In the genomic region with DNA sequence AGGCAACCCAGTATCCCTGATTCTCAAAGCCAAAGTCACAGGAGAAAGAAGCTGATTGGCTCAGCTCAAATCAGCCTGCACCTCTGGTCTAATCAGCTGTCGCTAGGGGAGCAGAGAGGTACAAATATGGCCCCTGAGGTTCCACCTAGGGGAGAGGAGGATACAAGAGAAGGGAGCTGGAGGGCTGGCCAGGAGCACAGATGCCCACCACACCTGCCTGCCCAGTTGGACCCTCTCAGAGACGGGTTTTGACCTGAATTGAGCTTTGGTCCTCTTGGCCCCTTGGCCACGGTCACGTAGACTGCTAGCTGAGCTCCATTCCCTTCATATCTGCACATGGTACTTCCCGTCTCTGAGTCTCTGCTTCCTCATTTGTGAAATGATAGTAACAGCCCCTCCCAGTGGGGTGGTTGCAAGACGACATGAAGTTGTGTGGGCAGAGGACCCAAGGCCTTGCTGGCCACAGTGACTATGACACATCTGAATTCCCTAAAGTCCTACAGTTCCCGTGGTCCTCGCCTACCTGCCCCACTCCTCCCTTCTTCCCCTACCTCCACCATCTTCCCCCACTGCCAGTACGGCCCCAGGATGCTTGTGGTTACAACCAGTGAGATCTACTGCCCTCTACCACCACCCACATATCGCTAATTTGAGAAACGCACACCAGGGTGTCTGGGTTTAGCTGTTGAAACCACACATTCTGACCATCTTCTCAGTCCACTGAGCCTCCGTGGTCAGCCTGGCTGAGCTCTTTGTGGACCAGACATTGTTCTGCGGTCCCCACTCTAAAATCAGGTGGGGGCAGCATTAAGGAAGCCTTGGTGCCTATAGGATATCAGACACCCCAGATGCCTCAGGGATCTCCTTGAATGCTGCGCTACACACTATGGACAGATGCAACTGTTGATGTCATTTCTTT, we compare ENCODE assay signal across 9 cellular contexts.
A peak's percentile ranks its signal among the peaks of the same experiment; 100 is the strongest.
DNase-seq lines count a peak whose midpoint lies in the region; ATAC-seq and TF ChIP-seq lines count a peak whose summit lies in the region.
"Had no signal": no experiment of that assay in that cellular context is flagged by ENCODE, and none has a peak within 500 bp of the region (broad histone marks: within the 10 kb centered on the region; RNA-seq: fewer than 3 reads in every experiment).

No MANE protein-coding gene starts in this region.

- no peaks in the 10 kb centered on the region for H3K27me3 ChIP-seq in Karpas-422 (ENCODE audit: low read length)
- no peaks in the 10 kb centered on the region for H3K27me3 ChIP-seq in heart right ventricle
- H3K27me3 ChIP-seq in H7 (ENCODE audit: control insufficient read depth, insufficient read depth, low read length) = no peaks in the 10 kb centered on the region

- 82 to 85% methylated on average over 14 of the region's 14 CpGs for WGBS in heart right ventricle, 2 donors

- peak overlapping the region; percentile 70 for H3K4me2 ChIP-seq in Karpas-422 (ENCODE audit: low read depth, low read length, poor library complexity, severe bottlenecking)

- H3K79me2 ChIP-seq in Karpas-422 (ENCODE audit: low read length) = no peaks in the 10 kb centered on the region

- H3K36me3 ChIP-seq in Karpas-422 (ENCODE audit: insufficient read depth, low read length) (no peaks in the 10 kb centered on the region), heart right ventricle (no peaks in the 10 kb centered on the region), H7 (replicated peaks; ENCODE audit: control insufficient read depth, insufficient read depth, low read length) (no peaks in the 10 kb centered on the region)
- H3K36me3 ChIP-seq: thoracic aorta had no signal

- H3K4me3 ChIP-seq in Karpas-422 (ENCODE audit: low read length) (peak overlapping the region; percentile 46; the same call in 1 of the 2 replicates), heart right ventricle (peak overlapping the region in 1 of 10 donors; percentile 13), H7 (ENCODE audit: insufficient read depth, low read depth, low read length) (no peak overlapping the region)
- H3K4me3 ChIP-seq: thoracic aorta had no signal

- in situ Hi-C loops in GM13976 (cut with MboI; ENCODE audit: low sequenced_read_pairs, unreplicated experiment) = no loop called here

- H4K20me1 ChIP-seq in Karpas-422 (ENCODE audit: insufficient read depth, low read depth, low read length) = no peaks in the 10 kb centered on the region

- no peaks in the 10 kb centered on the region for H3K9me2 ChIP-seq in Karpas-422 (replicated peaks; ENCODE audit: insufficient read depth, low read length)

- intact Hi-C loops in heart right ventricle (cut with DNase I) = loop anchor here in 1 of 10 donors (10.0 kb wide), 1 partner anchor 53 kb away; no protein-coding TSS in a partner anchor

- H3K27ac ChIP-seq in Karpas-422 (ENCODE audit: low read length) (peak overlapping the region; percentile 82), heart right ventricle (peak overlapping the region in 1 of 10 donors; percentile 89)
- H3K27ac ChIP-seq: thoracic aorta had no signal

- H2AFZ ChIP-seq in Karpas-422 (ENCODE audit: low read length) = peak overlapping the region; percentile 41

- DNase-seq in GM13976 (ENCODE audit: low spot score) (peak; percentile 59), Karpas-422 (peak; percentile 92), heart right ventricle (no peak), NCI-H146 treated with DMSO at 0.1 percent for 48 hours (lab: John Stamatoyannopoulos, UW; ENCODE audit: unreplicated experiment) (no peak), NCI-H748 (lab: John Stamatoyannopoulos, UW; ENCODE audit: unreplicated experiment) (no peak), H7 (no peak)
- no peak for DNase-seq in activated naive CD4-positive, alpha-beta T cell treated with Interleukin-2 at 50 U/mL for 16 hours

- H3K4me1 ChIP-seq in Karpas-422 (ENCODE audit: low read length) = peaks cover 53% of the 10 kb centered on the region
- peaks cover 0 to 40% (median 0%) of the 10 kb centered on the region in 9 donors for H3K4me1 ChIP-seq in heart right ventricle

- ATAC-seq in GM21528 (IDR thresholded peaks at IDR 0.05; ENCODE audit: low FRiP score, unreplicated experiment) (peak; percentile 66), heart right ventricle (peak in 5 of 8 donors; percentile 42 to 67 (median 63))

- peak overlapping the region; percentile 61 for H3K9ac ChIP-seq in Karpas-422 (ENCODE audit: low read length)

- TF ChIP-seq CTCF in GM13976 (IDR thresholded peaks at IDR 0.05; ENCODE audit: borderline replicate concordance, control extremely low read depth, extremely low read depth, insufficient read depth, missing control alignments) (no peak), heart right ventricle (IDR thresholded peaks at IDR 0.05) (peak in 1 of 9 donors; percentile 7)

- H3K9me3 ChIP-seq in Karpas-422 (ENCODE audit: low read length) = no peaks in the 10 kb centered on the region
- H3K9me3 ChIP-seq in heart right ventricle = peaks cover 0 to 30% (median 8%) of the 10 kb centered on the region in 11 donors
- H3K9me3 ChIP-seq: thoracic aorta had no signal

Comparison
In these comparisons a context has a peak if more than half of its experiments do, and no peak if none do; other contexts are left out.
1. DNase-seq: peak in GM13976 (single experiment) and Karpas-422 (single experiment); none in heart right ventricle (0 of 2), NCI-H146 treated with DMSO at 0.1 percent for 48 hours (single experiment), NCI-H748 (single experiment), H7 (single experiment) and activated naive CD4-positive, alpha-beta T cell treated with Interleukin-2 at 50 U/mL for 16 hours (single experiment).